24 cellular contexts compared by ENCODE assay signal in the genomic region with DNA sequence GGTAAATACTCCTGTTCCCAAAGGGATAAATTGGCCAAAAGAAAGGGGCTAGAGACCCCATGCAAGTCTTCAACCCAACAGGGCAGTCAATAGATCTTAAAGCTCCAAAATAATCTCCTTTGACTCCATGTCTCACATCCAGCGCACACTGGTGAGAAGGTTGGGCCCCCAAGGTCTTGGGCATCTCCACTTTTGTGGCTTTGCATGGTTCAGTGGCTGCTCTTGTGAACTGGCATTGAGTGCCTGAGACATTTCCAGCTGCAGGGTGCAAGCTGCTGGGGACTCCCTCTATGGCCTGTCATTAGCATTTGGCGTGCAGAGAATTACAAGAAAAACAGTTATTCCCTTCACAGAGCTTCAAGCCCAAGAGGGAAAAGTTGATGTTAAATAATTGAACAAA.
"Had no signal": no experiment of that assay in that cellular context is flagged by ENCODE, and none has a peak within 500 bp of the region (broad histone marks: within the 10 kb centered on the region; RNA-seq: fewer than 3 reads in every experiment).

No MANE protein-coding gene starts in this region.

- H3K4me2 ChIP-seq: hepatocyte had no signal

- H3K4me3 ChIP-seq: colonic mucosa, coronary artery, dorsolateral prefrontal cortex, esophagus squamous epithelium, gastrocnemius medialis, gastroesophageal sphincter, heart left ventricle, heart right ventricle, hepatocyte had no signal

- DNase-seq: colonic mucosa; cortex of kidney; dermis blood vessel endothelial cell; dorsolateral prefrontal cortex; effector CD4-positive, alpha-beta T cell; effector CD8-positive, alpha-beta T cell; effector memory CD4-positive, alpha-beta T cell; effector memory CD8-positive, alpha-beta T cell; endodermal cell; erythroblast; esophagus squamous epithelium; foreskin fibroblast; foreskin keratinocyte; foreskin melanocyte; gastrocnemius medialis; glutamatergic neuron; head of caudate nucleus; heart left ventricle; heart right ventricle had no signal

- H3K36me3 ChIP-seq: colonic mucosa, esophagus squamous epithelium, gastrocnemius medialis, gastroesophageal sphincter, heart left ventricle, heart right ventricle had no signal

- H3K27ac ChIP-seq: colonic mucosa, coronary artery, dorsolateral prefrontal cortex, epithelial cell of prostate, esophagus squamous epithelium, foreskin keratinocyte, gastrocnemius medialis, gastroesophageal sphincter, heart left ventricle, heart right ventricle, hepatocyte had no signal

- H3K4me1 ChIP-seq: colonic mucosa, esophagus squamous epithelium, foreskin keratinocyte, gastrocnemius medialis, gastroesophageal sphincter, heart left ventricle, heart right ventricle had no signal

- ATAC-seq: effector memory CD8-positive, alpha-beta T cell; esophagus mucosa; foreskin keratinocyte; gastrocnemius medialis; gastroesophageal sphincter; heart left ventricle; heart right ventricle had no signal

- H3K27me3 ChIP-seq: colonic mucosa, dorsolateral prefrontal cortex, esophagus squamous epithelium, foreskin keratinocyte, gastrocnemius medialis, gastroesophageal sphincter, heart left ventricle, heart right ventricle, hepatocyte had no signal

- H3K9me3 ChIP-seq: colonic mucosa, esophagus squamous epithelium, gastrocnemius medialis, gastroesophageal sphincter, heart left ventricle had no signal
